In genomic region chr21:38784458-38785266, GRCh38 we compare ENCODE assay signal across 23 cellular contexts. TPM values are rescaled to one million over a fixed set of nuclear protein-coding genes. Genes with fewer than 3 reads are reported as not detected.
DNase-seq lines count a peak whose midpoint lies in the region; ATAC-seq and TF ChIP-seq lines count a peak whose summit lies in the region.
"Had no signal": no experiment of that assay in that cellular context is flagged by ENCODE, and none has a peak within 500 bp of the region (broad histone marks: within the 10 kb centered on the region; RNA-seq: fewer than 3 reads in every experiment).

No MANE protein-coding gene starts in this region.

- intact Hi-C loops in Caco-2 (cut with micrococcal nuclease; ENCODE audit: unreplicated experiment), result no loop called here

- peaks cover 13% of the 10 kb centered on the region for H3K4me1 Mint-ChIP-seq in Caco-2 (ENCODE audit: low read depth, unreplicated experiment)

- H3K9me3 ChIP-seq in Caco-2 (0 out of 2 replicates have a peak, but pooled peaks cover 5% of the 10 kb centered on the region), muscle layer of duodenum (ENCODE audit: control insufficient read depth in 1 of 2, low read length in 2 of 2) (peaks cover 6 to 14% of the 10 kb centered on the region in 2 donors)
- H3K9me3 ChIP-seq: SJCRH30 had no signal

- no peak overlapping the region for H3K4me3 Mint-ChIP-seq in Caco-2 (ENCODE audit: unreplicated experiment)
- H3K4me3 Mint-ChIP-seq: CD8-positive, alpha-beta T cell had no signal

- no peak overlapping the region for H3K4me3 ChIP-seq in Caco-2 (ENCODE audit: low read depth, low read length)
- no peak overlapping the region for H3K4me3 ChIP-seq in LNCaP clone FGC (ENCODE audit: low read depth, low read length)
- H3K4me3 ChIP-seq in epithelial cell of esophagus (ENCODE audit: low read length), result no peak overlapping the region
- H3K4me3 ChIP-seq in muscle layer of duodenum (ENCODE audit: low read depth in 1 of 2, low read length in 2 of 2), result no peak overlapping the region
- H3K4me3 ChIP-seq: SJCRH30 had no signal

- CTCF ChIA-PET in Caco-2 (lab: Charles Lee), result no interaction called here

- no TSS peak for BruUV-seq in Caco-2 (replicated peaks; lab: Mats Ljungman, UMichigan)

- H3K36me3 Mint-ChIP-seq in Caco-2 (ENCODE audit: insufficient read depth, unreplicated experiment), result peaks cover 4% of the 10 kb centered on the region
- H3K36me3 Mint-ChIP-seq: CD8-positive, alpha-beta T cell had no signal

- H3K36me3 ChIP-seq in Caco-2 (ENCODE audit: control insufficient read depth, insufficient read depth, low read length), result no peaks in the 10 kb centered on the region
- no peaks in the 10 kb centered on the region for H3K36me3 ChIP-seq in muscle layer of duodenum (ENCODE audit: control insufficient read depth in 1 of 2, insufficient read depth in 2 of 2, low read length in 2 of 2)
- H3K36me3 ChIP-seq: SJCRH30 had no signal

- peak overlapping the region; percentile 22 for H3K27ac ChIP-seq in muscle layer of duodenum (ENCODE audit: low read length)
- H3K27ac ChIP-seq: HL-60, KMS-11, SJCRH30 had no signal

- DNase-seq in Caco-2 (no peak), LNCaP clone FGC (ENCODE audit: low read depth) (peak; percentile 80), epithelial cell of esophagus (ENCODE audit: low read depth) (peak; percentile 45), amygdala (lab: John Stamatoyannopoulos, UW) (no peak), ACHN (no peak)
- DNase-seq: C1 segment of cervical spinal cord; CD8-positive, alpha-beta T cell; DMS79; GOT3; HCEC 1CT; NCI-H1105; NCI-H2029 treated with DMSO at 0.1 percent for 48 hours; NCI-H2171; NCI-H345; NCI-H524; NCI-H774; NK-92 treated with Interleukin-12 subunit alpha and Interleukin-12 subunit beta, amount 100 ng/mL, for 24 hours; SJCRH30 had no signal

- TF ChIP-seq CTCF in Caco-2 (IDR thresholded peaks at IDR 0.05; ENCODE audit: insufficient read depth in 1 of 2, low read depth in 1 of 2, low read length in 1 of 2, severe bottlenecking in 1 of 2, unreplicated experiment in 1 of 2) (no peak), LNCaP clone FGC (IDR thresholded peaks at IDR 0.05; ENCODE audit: control insufficient read depth, extremely low read depth, insufficient read depth) (no peak), epithelial cell of esophagus (IDR thresholded peaks at IDR 0.05; ENCODE audit: insufficient read depth, low read depth, low read length, missing control alignments) (no peak)

- peaks cover 45% of the 10 kb centered on the region for H3K4me1 ChIP-seq in Caco-2
- peaks cover 0 to 4% of the 10 kb centered on the region in 2 donors for H3K4me1 ChIP-seq in muscle layer of duodenum (ENCODE audit: control insufficient read depth in 1 of 2, insufficient read depth in 2 of 2, low read length in 2 of 2)

- in situ Hi-C loops in ACHN (cut with HindIII; ENCODE audit: low pct_ligation_motif_present, low pct_unique_long_range_greater_than_20kb, low sequenced_read_pairs), result no loop called here

- H3K27me3 Mint-ChIP-seq in Caco-2 (ENCODE audit: insufficient read depth, unreplicated experiment), result no peaks in the 10 kb centered on the region

- POLR2A ChIA-PET in Caco-2 (lab: Charles Lee), result no interaction called here

- peaks cover 18% of the 10 kb centered on the region for H3K9me3 Mint-ChIP-seq in Caco-2 (ENCODE audit: unreplicated experiment)

- peak overlapping the region; percentile 37 for H3K27ac Mint-ChIP-seq in Caco-2 (ENCODE audit: unreplicated experiment)
- H3K27ac Mint-ChIP-seq: CD8-positive, alpha-beta T cell had no signal

- ATAC-seq in GM18520 (IDR thresholded peaks at IDR 0.05; ENCODE audit: unreplicated experiment), result no peak
- no peak for ATAC-seq in GM21825 (IDR thresholded peaks at IDR 0.05; ENCODE audit: unreplicated experiment)
- ATAC-seq: CD8-positive, alpha-beta T cell had no signal

- no peaks in the 10 kb centered on the region for H3K27me3 ChIP-seq in Caco-2 (replicated peaks; ENCODE audit: control insufficient read depth, insufficient read depth, low read length)
- H3K27me3 ChIP-seq in muscle layer of duodenum (ENCODE audit: low read depth, low read length), result no peaks in the 10 kb centered on the region
- H3K27me3 ChIP-seq: SJCRH30 had no signal

RNA-seq across cellular contexts. Expression of gene ETS2, which starts 21.1 kb away (rescaled TPM):
- total RNA-seq in Caco-2 (2022), result 20.4 and 26.9 TPM in 2 replicates

Comparison
In these comparisons a context has a peak if more than half of its experiments do, and no peak if none do; other contexts are left out.
1. DNase-seq: peak in LNCaP clone FGC (single experiment) and epithelial cell of esophagus (single experiment); none in Caco-2 (0 of 2), amygdala (0 of 56) and ACHN (single experiment).